Comparison of ENCODE assay signal across 13 cellular contexts in the genomic region with DNA sequence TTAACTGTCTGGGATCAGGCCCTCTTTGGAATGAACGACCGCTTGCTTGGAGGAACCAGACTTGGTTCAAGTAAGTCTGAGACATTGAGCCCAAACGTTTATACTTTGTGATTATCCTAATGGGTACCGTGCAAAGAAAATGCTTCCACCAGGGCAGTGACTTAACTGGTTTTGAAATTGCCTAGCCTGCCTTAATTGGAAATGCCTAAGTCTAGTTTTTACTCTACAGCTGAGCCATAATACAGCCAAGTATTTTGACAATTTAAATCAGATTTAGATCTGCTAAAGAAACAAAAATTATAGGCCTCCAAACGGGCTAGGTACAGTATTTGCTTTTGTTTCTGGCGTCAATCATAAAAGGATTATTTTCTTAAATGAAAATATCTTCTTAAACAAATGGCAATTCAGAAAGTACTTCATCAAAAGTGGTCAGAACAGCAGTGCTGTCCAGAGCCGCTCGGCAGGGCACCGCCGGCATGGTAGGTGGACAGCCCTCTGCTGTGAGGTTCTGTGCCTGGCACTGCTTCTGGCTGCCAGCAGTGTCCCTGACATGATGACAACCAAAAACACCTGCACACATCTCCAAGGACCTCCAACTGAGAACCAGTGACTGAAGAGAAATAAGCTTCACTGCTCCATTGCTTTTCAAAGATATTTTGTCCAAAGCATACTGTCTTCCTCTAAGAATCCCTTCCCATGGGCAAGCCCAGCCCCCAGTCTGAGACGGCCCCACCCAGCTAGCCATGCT. TPM values are rescaled to one million over a fixed set of nuclear protein-coding genes. Genes with fewer than 3 reads are reported as not detected.
DNase-seq lines count a peak whose midpoint lies in the region; ATAC-seq and TF ChIP-seq lines count a peak whose summit lies in the region.
"Had no signal": no experiment of that assay in that cellular context is flagged by ENCODE, and none has a peak within 500 bp of the region (broad histone marks: within the 10 kb centered on the region; RNA-seq: fewer than 3 reads in every experiment).

No MANE protein-coding gene starts in this region.

- H3K9me3 ChIP-seq in cardiac muscle cell (ENCODE audit: low read depth): no peaks in the 10 kb centered on the region
- no peaks in the 10 kb centered on the region for H3K9me3 ChIP-seq in thoracic aorta
- H3K9me3 ChIP-seq: breast epithelium, SK-N-SH had no signal

- TF ChIP-seq CTCF in cardiac muscle cell (IDR thresholded peaks at IDR 0.05; ENCODE audit: low read depth, low read length) (no peak), thoracic aorta (IDR thresholded peaks at IDR 0.05) (no peak)

- intact Hi-C loops in cardiac septum (cut with DNase I): no loop called here

- no peak for DNase-seq in cardiac muscle cell (ENCODE audit: low read depth in 1 of 2, low spot score in 1 of 2)
- DNase-seq in cardiac septum (ENCODE audit: low spot score): no peak
- DNase-seq in activated CD4-positive, alpha-beta memory T cell treated with anti-CD3 and anti-CD28 coated beads, Interleukin-2, amount 10 ng/mL, durations not matched to agents 7 days and 5 days: no peak
- DNase-seq in kidney tubule cell (ENCODE audit: low spot score): peak; percentile 22
- DNase-seq in thoracic aorta (ENCODE audit: low spot score): no peak
- no peak for DNase-seq in glomerular visceral epithelial cell (ENCODE audit: extremely low spot score)
- DNase-seq in DMS79 (lab: John Stamatoyannopoulos, UW): no peak
- no peak for DNase-seq in GOT3 (lab: John Stamatoyannopoulos, UW)
- DNase-seq: GDM1, NCI-H1092 treated with DMSO at 0.1 percent for 48 hours, NCI-H510A, SK-N-SH had no signal

- peaks cover 74% of the 10 kb centered on the region for H3K36me3 Mint-ChIP-seq in activated CD4-positive, alpha-beta memory T cell treated with anti-CD3 and anti-CD28 coated beads, Interleukin-2, amount 10 ng/mL, durations not matched to agents 7 days and 5 days (ENCODE audit: low read depth)

- CTCF ChIA-PET in activated CD4-positive, alpha-beta memory T cell treated with anti-CD3 and anti-CD28 coated beads, Interleukin-2, amount 10 ng/mL, durations not matched to agents 7 days and 5 days (lab: Charles Lee): interaction anchor here (1.1 kb wide), 1 partner anchor 24 kb away, joined by 3 read pairs; no protein-coding TSS in a partner anchor

- no peak for ATAC-seq in thoracic aorta (ENCODE audit: insufficient number of reproducible peaks, low FRiP score, low read depth)

- peak overlapping the region; percentile 92 for H3K27ac ChIP-seq in cardiac muscle cell
- H3K27ac ChIP-seq in thoracic aorta: peak overlapping the region; percentile 37 to 68
- H3K27ac ChIP-seq: breast epithelium had no signal

- H3K9me3 Mint-ChIP-seq in activated CD4-positive, alpha-beta memory T cell treated with anti-CD3 and anti-CD28 coated beads, Interleukin-2, amount 10 ng/mL, durations not matched to agents 7 days and 5 days: no peaks in the 10 kb centered on the region

- no peaks in the 10 kb centered on the region for H3K27me3 Mint-ChIP-seq in activated CD4-positive, alpha-beta memory T cell treated with anti-CD3 and anti-CD28 coated beads, Interleukin-2, amount 10 ng/mL, durations not matched to agents 7 days and 5 days

- H3K4me1 ChIP-seq in cardiac muscle cell (ENCODE audit: low read depth): peaks cover 28% of the 10 kb centered on the region
- peaks cover 3 to 19% of the 10 kb centered on the region in 2 donors for H3K4me1 ChIP-seq in thoracic aorta (ENCODE audit: control insufficient read depth in 1 of 2, low read depth in 2 of 2)
- H3K4me1 ChIP-seq: breast epithelium had no signal

- POLR2A ChIA-PET in activated CD4-positive, alpha-beta memory T cell treated with anti-CD3 and anti-CD28 coated beads, Interleukin-2, amount 10 ng/mL, durations not matched to agents 7 days and 5 days (lab: Charles Lee): interaction anchor here (1.1 to 1.5 kb wide), 6 partner anchors 8 to 120 kb away, joined by 3 to 7 read pairs (median 3); partner anchors contain the start of gene DYNLT1

- H3K36me3 ChIP-seq in cardiac muscle cell (peaks cover 32% of the 10 kb centered on the region), thoracic aorta (peaks cover 33% of the 10 kb centered on the region)
- H3K36me3 ChIP-seq: breast epithelium had no signal

- H3K4me3 ChIP-seq in cardiac muscle cell (no peak overlapping the region), thoracic aorta (no peak overlapping the region)
- H3K4me3 ChIP-seq: breast epithelium had no signal

- H3K27ac Mint-ChIP-seq in activated CD4-positive, alpha-beta memory T cell treated with anti-CD3 and anti-CD28 coated beads, Interleukin-2, amount 10 ng/mL, durations not matched to agents 7 days and 5 days: peak overlapping the region; percentile 54

- no peaks in the 10 kb centered on the region for H3K27me3 ChIP-seq in cardiac muscle cell
- no peaks in the 10 kb centered on the region for H3K27me3 ChIP-seq in thoracic aorta (replicated peaks; ENCODE audit: insufficient read depth)
- H3K27me3 ChIP-seq: breast epithelium had no signal

- H3K4me1 Mint-ChIP-seq in activated CD4-positive, alpha-beta memory T cell treated with anti-CD3 and anti-CD28 coated beads, Interleukin-2, amount 10 ng/mL, durations not matched to agents 7 days and 5 days: no peaks in the 10 kb centered on the region

- no peak overlapping the region for H3K4me3 Mint-ChIP-seq in activated CD4-positive, alpha-beta memory T cell treated with anti-CD3 and anti-CD28 coated beads, Interleukin-2, amount 10 ng/mL, durations not matched to agents 7 days and 5 days

RNA-seq across cellular contexts. Expression of gene EZR, which starts 55.6 kb away (rescaled TPM):
- total RNA-seq in cardiac muscle cell (356 and 401 TPM in 2 replicates), cardiac septum (141 TPM), thoracic aorta (10 to 100 TPM; 26.8 to 55.2 TPM)
- 375 and 448 TPM in 2 replicates for polyA plus RNA-seq in cardiac muscle cell
- 100 to 1,000 TPM; 225 to 228 TPM for total RNA-seq in activated CD4-positive, alpha-beta memory T cell treated with anti-CD3 and anti-CD28 coated beads, Interleukin-2, amount 10 ng/mL, durations not matched to agents 7 days and 5 days
